Comparison of ENCODE assay signal across 2 cellular contexts in the genomic region with DNA sequence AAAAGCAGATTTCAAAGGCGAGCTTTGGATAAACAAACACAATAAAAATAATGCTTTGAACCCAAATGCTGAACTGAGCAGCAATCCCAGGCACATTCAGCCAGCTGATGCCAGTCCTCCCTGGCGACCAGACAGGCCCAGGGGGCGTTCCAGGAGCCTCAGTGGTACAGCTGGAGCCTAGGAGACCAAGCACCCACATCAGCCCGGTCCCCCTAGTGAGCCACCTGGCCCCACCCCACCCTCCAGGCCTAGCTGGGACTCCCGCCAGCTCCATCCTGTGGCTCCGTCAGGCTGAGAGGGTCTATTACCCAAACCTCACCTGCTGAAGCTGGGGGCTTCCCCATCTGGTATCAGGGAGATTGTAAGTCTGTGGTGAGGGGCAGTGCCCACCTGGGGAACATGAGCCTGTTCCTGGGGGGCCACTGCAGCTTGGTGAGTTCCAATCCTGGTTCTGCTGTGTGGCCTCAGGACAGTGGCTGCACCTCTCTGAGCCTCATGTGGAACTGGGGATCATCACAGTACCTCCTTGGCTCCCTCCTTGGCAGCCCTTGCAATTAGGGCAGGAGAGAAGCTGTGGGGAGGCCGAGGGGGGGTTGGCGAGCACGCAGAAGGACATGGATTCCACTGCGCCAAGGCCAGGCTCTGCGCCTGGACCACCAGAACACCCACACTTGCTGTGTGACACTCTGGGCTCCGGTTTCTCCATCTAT.
TF ChIP-seq lines count a peak whose summit lies in the region.

No MANE protein-coding gene starts in this region.

TF ChIP-seq in A549, 52 proteins besides CTCF, POLR2A, EP300 and RAD21:
- TF ChIP-seq CHD4 (IDR thresholded peaks at IDR 0.05; ENCODE audit: borderline replicate concordance), result no peak
- no peak for TF ChIP-seq HOXB5 (CRISPR knock-in tag; IDR thresholded peaks at IDR 0.05)
- TF ChIP-seq ZFP36 (IDR thresholded peaks at IDR 0.05; ENCODE audit: borderline replicate concordance, partially characterized antibody), result peak; percentile 89
- TF ChIP-seq CHD2 (IDR thresholded peaks at IDR 0.05; ENCODE audit: low read length, partially characterized antibody), result no peak

TF ChIP-seq in GM12878, 131 proteins besides CTCF, POLR2A, EP300 and RAD21:
- TF ChIP-seq SMARCA5 (IDR thresholded peaks at IDR 0.05), result peak; percentile 86
- TF ChIP-seq NFXL1 (IDR thresholded peaks at IDR 0.05; ENCODE audit: borderline replicate concordance), result 0 out of 2 replicates have a peak, but pooled peaks have one; percentile 20
- TF ChIP-seq, protein P1, sequence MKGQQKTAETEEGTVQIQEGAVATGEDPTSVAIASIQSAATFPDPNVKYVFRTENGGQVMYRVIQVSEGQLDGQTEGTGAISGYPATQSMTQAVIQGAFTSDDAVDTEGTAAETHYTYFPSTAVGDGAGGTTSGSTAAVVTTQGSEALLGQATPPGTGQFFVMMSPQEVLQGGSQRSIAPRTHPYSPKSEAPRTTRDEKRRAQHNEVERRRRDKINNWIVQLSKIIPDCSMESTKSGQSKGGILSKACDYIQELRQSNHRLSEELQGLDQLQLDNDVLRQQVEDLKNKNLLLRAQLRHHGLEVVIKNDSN (IDR thresholded peaks at IDR 0.05; ENCODE audit: borderline replicate concordance, extremely low read length, insufficient read depth, low read depth, low read length), result no peak
- TF ChIP-seq, protein P2, sequence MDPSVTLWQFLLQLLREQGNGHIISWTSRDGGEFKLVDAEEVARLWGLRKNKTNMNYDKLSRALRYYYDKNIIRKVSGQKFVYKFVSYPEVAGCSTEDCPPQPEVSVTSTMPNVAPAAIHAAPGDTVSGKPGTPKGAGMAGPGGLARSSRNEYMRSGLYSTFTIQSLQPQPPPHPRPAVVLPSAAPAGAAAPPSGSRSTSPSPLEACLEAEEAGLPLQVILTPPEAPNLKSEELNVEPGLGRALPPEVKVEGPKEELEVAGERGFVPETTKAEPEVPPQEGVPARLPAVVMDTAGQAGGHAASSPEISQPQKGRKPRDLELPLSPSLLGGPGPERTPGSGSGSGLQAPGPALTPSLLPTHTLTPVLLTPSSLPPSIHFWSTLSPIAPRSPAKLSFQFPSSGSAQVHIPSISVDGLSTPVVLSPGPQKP (IDR thresholded peaks at IDR 0.05; ENCODE audit: low read depth, low read length), result no peak
- TF ChIP-seq ZNF217 (IDR thresholded peaks at IDR 0.05), result 0 out of 2 replicates have a peak, but pooled peaks have one; percentile 42
